In the genomic region with DNA sequence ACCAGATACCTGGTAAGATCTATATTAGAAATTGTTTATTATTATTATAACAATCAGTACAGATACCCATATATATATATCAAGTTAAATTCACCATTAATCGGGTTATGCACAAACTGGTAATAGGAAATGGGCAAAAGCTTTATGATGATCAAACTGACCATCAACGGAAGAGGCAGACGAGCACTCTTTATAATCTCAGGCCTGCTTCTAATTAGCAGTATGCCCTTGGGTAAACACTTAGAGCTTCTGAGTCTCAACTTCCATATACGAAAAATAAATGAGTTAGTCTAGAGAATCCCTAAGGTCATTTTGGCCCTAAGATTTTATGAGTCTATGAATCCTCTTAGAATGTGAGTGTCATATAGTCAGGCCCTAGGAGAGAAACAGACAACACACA, we compare ENCODE assay signal across 5 cellular contexts.
"Had no signal": no experiment of that assay in that cellular context is flagged by ENCODE, and none has a peak within 500 bp of the region (broad histone marks: within the 10 kb centered on the region; RNA-seq: fewer than 3 reads in every experiment).

No MANE protein-coding gene starts in this region.

- H3K27ac ChIP-seq: HL-60 had no signal

- H3K4me3 ChIP-seq: GM23338 had no signal

- DNase-seq: H9, HCEC 1CT had no signal

- H3K4me2 ChIP-seq: GM23338 had no signal

- ATAC-seq: GM23338, HepG2 had no signal
